ENCODE assay signal across 9 cellular contexts in genomic region chr10:43201545-43202131, GRCh38.
DNase-seq lines count a peak whose midpoint lies in the region; ATAC-seq, FAIRE-seq and TF ChIP-seq lines count a peak whose summit lies in the region.
"Had no signal": no experiment of that assay in that cellular context is flagged by ENCODE, and none has a peak within 500 bp of the region (broad histone marks: within the 10 kb centered on the region; RNA-seq: fewer than 3 reads in every experiment).

No MANE protein-coding gene starts in this region.

- intact Hi-C loops in left ventricle myocardium superior (cut with micrococcal nuclease): no loop called here
- intact Hi-C loops in sciatic nerve (cut with DNase I): no loop called here

- no peak for TF ChIP-seq CTCF in WERI-Rb-1 (IDR thresholded peaks at IDR 0.05; ENCODE audit: low read depth, low read length)

- DNase-seq in GM19239 (ENCODE audit: insufficient read length, low spot score) (peak; percentile 4), WERI-Rb-1 (peak; percentile 4), left ventricle myocardium superior (peak; percentile 20), sciatic nerve (ENCODE audit: low spot score) (peak; percentile 63), SKM-1 (lab: John Stamatoyannopoulos, UW; ENCODE audit: unreplicated experiment) (no peak), EL (no peak), activated gamma-delta T cell (lab: John Stamatoyannopoulos, UW) (no peak)
- DNase-seq: NCI-H446 had no signal

- FAIRE-seq in GM19239 (lab: Jason Lieb, UNC): no peak

- no peak overlapping the region for H3K27ac ChIP-seq in WERI-Rb-1

- ATAC-seq in left ventricle myocardium superior: no peak
- ATAC-seq in sciatic nerve: no peak
- ATAC-seq in HG03439 (IDR thresholded peaks at IDR 0.05; ENCODE audit: unreplicated experiment): no peak

- H3K36me3 ChIP-seq in WERI-Rb-1: no peaks in the 10 kb centered on the region

- H3K27me3 ChIP-seq in WERI-Rb-1 (ENCODE audit: insufficient read depth, low read depth, severe bottlenecking): no peaks in the 10 kb centered on the region

- H3K9me3 ChIP-seq in WERI-Rb-1 (ENCODE audit: severe bottlenecking): no peaks in the 10 kb centered on the region

- no peak overlapping the region for H3K4me3 ChIP-seq in WERI-Rb-1 (ENCODE audit: low read depth, low read length)

Comparison
In these comparisons a context has a peak if more than half of its experiments do, and no peak if none do; other contexts are left out.
1. DNase-seq: peak in GM19239 (single experiment), WERI-Rb-1 (single experiment), left ventricle myocardium superior (single experiment) and sciatic nerve (single experiment); none in SKM-1 (single experiment), EL (single experiment) and activated gamma-delta T cell (single experiment).